ENCODE assay signal across 29 cellular contexts in genomic region chr10:96261132-96261531, GRCh38. TPM values are rescaled to one million over a fixed set of nuclear protein-coding genes. Genes with fewer than 3 reads are reported as not detected.
DNase-seq lines count a peak whose midpoint lies in the region; ATAC-seq, FAIRE-seq and TF ChIP-seq lines count a peak whose summit lies in the region.
"Had no signal": no experiment of that assay in that cellular context is flagged by ENCODE, and none has a peak within 500 bp of the region (broad histone marks: within the 10 kb centered on the region; RNA-seq: fewer than 3 reads in every experiment).

No MANE protein-coding gene starts in this region.

- FAIRE-seq in A549 (lab: Jason Lieb, UNC): no peak
- FAIRE-seq: D721Med had no signal

- ATAC-seq in A549 (no peak), activated B cell treated with CpG ODN at 0.5 μM for 24 hours (ENCODE audit: low read depth) (no peak), memory B cell (ENCODE audit: low read depth) (no peak), GM21423 (IDR thresholded peaks at IDR 0.05; ENCODE audit: unreplicated experiment) (no peak)
- ATAC-seq: T-cell had no signal

- H3K27ac Mint-ChIP-seq in activated B cell treated with CpG ODN at 0.5 μM for 24 hours: peak overlapping the region; percentile 30
- peak overlapping the region; percentile 87 for H3K27ac Mint-ChIP-seq in memory B cell
- H3K27ac Mint-ChIP-seq: CD4-positive, alpha-beta T cell; T-cell had no signal

- intact Hi-C loops in activated B cell treated with CpG ODN at 0.5 μM for 24 hours (cut with micrococcal nuclease): no loop called here

- TF ChIP-seq POLR2A in A549 (IDR thresholded peaks at IDR 0.05; ENCODE audit: low read length): no peak

- H3K36me3 Mint-ChIP-seq in activated B cell treated with CpG ODN at 0.5 μM for 24 hours (ENCODE audit: low read depth) (peaks cover 79% of the 10 kb centered on the region), memory B cell (peaks cover 32% of the 10 kb centered on the region)
- H3K36me3 Mint-ChIP-seq: T-cell had no signal

- TF ChIP-seq RAD21 in A549 (conservative IDR thresholded peaks at IDR 0.05 in 1 of 2, IDR thresholded peaks at IDR 0.05 in 1 of 2) (no peak), Ishikawa (IDR thresholded peaks at IDR 0.05; ENCODE audit: low read depth) (no peak)

- H3K4me3 ChIP-seq in A549: no peak overlapping the region
- H3K4me3 ChIP-seq: BLaER1, SJSA1 had no signal

- no peak for TF ChIP-seq EP300 in A549 (IDR thresholded peaks at IDR 0.05)
- no peak for TF ChIP-seq EP300 in Ishikawa (IDR thresholded peaks at IDR 0.05; ENCODE audit: borderline replicate concordance)

- DNase-seq in A549 (ENCODE audit: low read depth in 1 of 2, low spot score in 1 of 2) (no peak), activated B cell treated with CpG ODN at 0.5 μM for 24 hours (no peak), memory B cell (ENCODE audit: low spot score in 2 of 2) (no peak), NCI-H2171 treated with DMSO at 0.1 percent for 48 hours (lab: John Stamatoyannopoulos, UW) (no peak), substantia nigra (lab: John Stamatoyannopoulos, UW) (no peak), C1 segment of cervical spinal cord (lab: John Stamatoyannopoulos, UW) (no peak)
- DNase-seq: 8988T; CD4-positive, alpha-beta T cell; NCI-H1092; NCI-H1417 treated with DMSO at 0.1 percent for 48 hours; NCI-H1694 treated with DMSO at 0.1 percent for 48 hours; NCI-H2081; NCI-H2171; NCI-H446; NCI-H524 treated with DMSO at 0.1 percent for 48 hours; NCI-H774; Right ventricle myocardium superior; RPMI8226; T-cell had no signal

- H3K27ac ChIP-seq in A549 (no peak overlapping the region), substantia nigra (ENCODE audit: low read depth, low read length, poor library complexity, severe bottlenecking) (no peak overlapping the region)
- H3K27ac ChIP-seq: BLaER1, KMS-11, SJSA1 had no signal

- TF ChIP-seq CTCF in A549 (IDR thresholded peaks at IDR 0.05) (no peak), activated B cell treated with CpG ODN at 0.5 μM for 24 hours (IDR thresholded peaks at IDR 0.05) (no peak)

- no peaks in the 10 kb centered on the region for H3K4me1 ChIP-seq in A549
- H3K4me1 ChIP-seq: SJSA1 had no signal

- H3K27me3 Mint-ChIP-seq in activated B cell treated with CpG ODN at 0.5 μM for 24 hours: no peaks in the 10 kb centered on the region
- no peaks in the 10 kb centered on the region for H3K27me3 Mint-ChIP-seq in memory B cell

- CTCF ChIA-PET in A549 (lab: Yijun Ruan, JAX): interaction anchor here (1.3 kb wide), 1 partner anchor 32 kb away, joined by 4 read pairs; no protein-coding TSS in a partner anchor
- CTCF ChIA-PET in activated B cell treated with CpG ODN at 0.5 μM for 24 hours (lab: Charles Lee): interaction anchor here (1.2 to 3.6 kb wide), 4 partner anchors 26 to 31 kb away, joined by 3 to 32 read pairs (median 4); no protein-coding TSS in a partner anchor

- 38% methylated on average over 2 of the region's 2 CpGs for WGBS in A549 (ENCODE audit: missing lambda C conversion rate)

- H3K9me3 Mint-ChIP-seq in activated B cell treated with CpG ODN at 0.5 μM for 24 hours: no peaks in the 10 kb centered on the region
- H3K9me3 Mint-ChIP-seq in memory B cell: no peaks in the 10 kb centered on the region
- H3K9me3 Mint-ChIP-seq: CD4-positive, alpha-beta T cell; T-cell had no signal

- H3K4me3 Mint-ChIP-seq in activated B cell treated with CpG ODN at 0.5 μM for 24 hours (no peak overlapping the region), memory B cell (no peak overlapping the region)
- H3K4me3 Mint-ChIP-seq: CD4-positive, alpha-beta T cell; T-cell had no signal

- H3K9me3 ChIP-seq in A549: no peaks in the 10 kb centered on the region
- H3K9me3 ChIP-seq: BLaER1, SJSA1 had no signal

- POLR2A ChIA-PET in A549 (lab: Yijun Ruan, JAX) (no interaction called here), activated B cell treated with CpG ODN at 0.5 μM for 24 hours (lab: Charles Lee) (interaction anchor here (1.2 to 12.1 kb wide), 4 partner anchors 10 to 31 kb away, joined by 8 to 93 read pairs (median 45); partner anchors contain the start of gene BLNK)

- H3K4me2 ChIP-seq in A549: no peak overlapping the region
- H3K4me2 ChIP-seq: KMS-11 had no signal

- H3K4me1 Mint-ChIP-seq in activated B cell treated with CpG ODN at 0.5 μM for 24 hours (peaks cover 97% of the 10 kb centered on the region), memory B cell (peaks cover 64% of the 10 kb centered on the region)
- H3K4me1 Mint-ChIP-seq: T-cell had no signal

TF ChIP-seq in A549, 52 proteins besides CTCF, POLR2A, EP300 and RAD21:
- no peak for TF ChIP-seq PHF8 (IDR thresholded peaks at IDR 0.05; ENCODE audit: borderline replicate concordance, low read depth)
- TF ChIP-seq CEBPB (IDR thresholded peaks at IDR 0.05): peak; percentile 35 to 37; a peak in 2 of 4 replicates

TF ChIP-seq in Ishikawa, 13 proteins besides CTCF, POLR2A, EP300 and RAD21:
- TF ChIP-seq EGR1 (IDR thresholded peaks at IDR 0.05) (no peak), CREB1 (IDR thresholded peaks at IDR 0.05; ENCODE audit: low read depth) (no peak), ZBTB7A (IDR thresholded peaks at IDR 0.05; ENCODE audit: low read depth) (no peak), MAX (IDR thresholded peaks at IDR 0.05) (no peak), CEBPB (IDR thresholded peaks at IDR 0.05) (0 out of 2 replicates have a peak, but pooled peaks have one; percentile 34)
- TF ChIP-seq, protein P1, sequence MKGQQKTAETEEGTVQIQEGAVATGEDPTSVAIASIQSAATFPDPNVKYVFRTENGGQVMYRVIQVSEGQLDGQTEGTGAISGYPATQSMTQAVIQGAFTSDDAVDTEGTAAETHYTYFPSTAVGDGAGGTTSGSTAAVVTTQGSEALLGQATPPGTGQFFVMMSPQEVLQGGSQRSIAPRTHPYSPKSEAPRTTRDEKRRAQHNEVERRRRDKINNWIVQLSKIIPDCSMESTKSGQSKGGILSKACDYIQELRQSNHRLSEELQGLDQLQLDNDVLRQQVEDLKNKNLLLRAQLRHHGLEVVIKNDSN (IDR thresholded peaks at IDR 0.05): no peak

RNA-seq across cellular contexts. Expression of gene BLNK, which starts 10.2 kb away (rescaled TPM):
- polyA plus RNA-seq in A549 (2011; rRNA removed) (not detected in 2 replicates), A549 (2017; fragmentation: RNase III; extraction: RNeasy Plus Mini Kit Qiagen cat#74134 plus additional on column Dnase treatment) (not detected in 3 replicates)
- not detected in 2 replicates for polyA plus RNA-seq in A549 (2012; cell fraction: cytosol; rRNA removed)
- polyA plus RNA-seq in A549 (2012; cell fraction: nucleus; rRNA removed): not detected in 2 replicates
- 0.49 TPM in 1 of 2 replicates, not detected in the other for polyA minus RNA-seq in A549 (2011; rRNA and poly(A)+ RNA removed)
- total RNA-seq in activated B cell treated with CpG ODN at 0.5 μM for 24 hours: 238 and 267 TPM in 2 replicates
- total RNA-seq: CD4-positive, alpha-beta T cell; Daoy; G401; HT1080; SJSA1 had no signal

RNA-seq across cellular contexts. Expression of gene DNTT, which starts 43.1 kb away (rescaled TPM):
- polyA plus RNA-seq in A549 (2011; rRNA removed) (not detected in 2 replicates), A549 (2017; fragmentation: RNase III; extraction: RNeasy Plus Mini Kit Qiagen cat#74134 plus additional on column Dnase treatment) (0.04 TPM in 1 of 3 replicates, not detected in the others)
- polyA plus RNA-seq in A549 (2012; cell fraction: cytosol; rRNA removed): 0.03 TPM in 1 of 2 replicates, not detected in the other
- not detected in 2 replicates for polyA plus RNA-seq in A549 (2012; cell fraction: nucleus; rRNA removed)
- not detected in 2 replicates for polyA minus RNA-seq in A549 (2011; rRNA and poly(A)+ RNA removed)
- total RNA-seq in activated B cell treated with CpG ODN at 0.5 μM for 24 hours: 0.11 TPM in 1 of 2 replicates, not detected in the other
- total RNA-seq: Daoy, G401, H4, HT1080, Right ventricle myocardium superior, SJSA1 had no signal
